Comparison of ENCODE assay signal across 9 cellular contexts in the genomic region with DNA sequence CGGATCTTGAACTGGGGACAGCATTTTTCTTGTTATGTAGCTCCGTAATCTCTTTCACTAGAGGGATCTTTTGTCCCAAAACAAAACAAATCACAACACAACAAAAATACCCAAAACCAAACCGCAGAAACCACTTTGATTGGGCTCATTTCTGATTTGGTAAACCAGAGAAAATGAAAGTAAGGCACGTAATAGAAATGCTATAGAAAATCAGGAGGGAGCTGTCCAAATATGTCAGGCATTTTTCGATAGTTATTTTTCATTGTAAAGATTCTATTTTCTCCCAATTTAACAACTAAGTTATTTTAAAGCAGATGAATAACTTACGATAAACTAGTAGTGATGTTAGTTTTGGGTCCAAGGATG. TPM values are rescaled to one million over a fixed set of nuclear protein-coding genes. Genes with fewer than 3 reads are reported as not detected.
A peak's percentile ranks its signal among the peaks of the same experiment; 100 is the strongest.
DNase-seq lines count a peak whose midpoint lies in the region; ATAC-seq and TF ChIP-seq lines count a peak whose summit lies in the region.
"Had no signal": no experiment of that assay in that cellular context is flagged by ENCODE, and none has a peak within 500 bp of the region (broad histone marks: within the 10 kb centered on the region; RNA-seq: fewer than 3 reads in every experiment).

No MANE protein-coding gene starts in this region.

- no peaks in the 10 kb centered on the region for H3K9me3 Mint-ChIP-seq in activated naive CD4-positive, alpha-beta T cell treated with anti-CD3 and anti-CD28 coated beads, Interleukin-2, amount 10 ng/mL, durations not matched to agents 7 days and 5 days
- peaks cover 0 to 3% of the 10 kb centered on the region in 2 donors for H3K9me3 Mint-ChIP-seq in activated naive CD4-positive, alpha-beta T cell treated with anti-CD3 and anti-CD28 coated beads, Interleukin-2, amount 50 U/mL, for 72 hours
- H3K9me3 Mint-ChIP-seq in type B pancreatic cell = no peaks in the 10 kb centered on the region

- DNase-seq in activated naive CD4-positive, alpha-beta T cell treated with anti-CD3 and anti-CD28 coated beads, Interleukin-2, amount 10 ng/mL, durations not matched to agents 7 days and 5 days = no peak
- DNase-seq in activated naive CD4-positive, alpha-beta T cell treated with anti-CD3 and anti-CD28 coated beads, Interleukin-2, amount 50 U/mL, for 72 hours (ENCODE audit: low spot score in 2 of 2) = no peak
- peak; percentile 22 for DNase-seq in astrocyte of the cerebellum (ENCODE audit: low read depth)
- DNase-seq in kidney glomerular epithelial cell (lab: John Stamatoyannopoulos, UW) = peak; percentile 30
- DNase-seq in type B pancreatic cell (ENCODE audit: extremely low spot score, unreplicated experiment) = no peak
- no peak for DNase-seq in NCI-H510A (lab: John Stamatoyannopoulos, UW)
- DNase-seq in NCI-H2107 (lab: John Stamatoyannopoulos, UW) = no peak
- DNase-seq: DND-41 had no signal

- in situ Hi-C loops in astrocyte of the cerebellum (cut with HindIII; ENCODE audit: low sequenced_read_pairs) = no loop called here

- peak overlapping the region; percentile 62 for H3K4me3 ChIP-seq in astrocyte of the cerebellum (ENCODE audit: low read depth, low read length)

- ATAC-seq in activated naive CD4-positive, alpha-beta T cell treated with anti-CD3 and anti-CD28 coated beads, Interleukin-2, amount 50 U/mL, for 72 hours = no peak
- no peak for ATAC-seq in GM19455 (IDR thresholded peaks at IDR 0.05; ENCODE audit: unreplicated experiment)

- H3K4me1 Mint-ChIP-seq in activated naive CD4-positive, alpha-beta T cell treated with anti-CD3 and anti-CD28 coated beads, Interleukin-2, amount 10 ng/mL, durations not matched to agents 7 days and 5 days = peaks cover 18% of the 10 kb centered on the region
- H3K4me1 Mint-ChIP-seq in type B pancreatic cell (ENCODE audit: unreplicated experiment) = peaks cover 11% of the 10 kb centered on the region

- H3K36me3 Mint-ChIP-seq in activated naive CD4-positive, alpha-beta T cell treated with anti-CD3 and anti-CD28 coated beads, Interleukin-2, amount 10 ng/mL, durations not matched to agents 7 days and 5 days = no peaks in the 10 kb centered on the region
- H3K36me3 Mint-ChIP-seq in activated naive CD4-positive, alpha-beta T cell treated with anti-CD3 and anti-CD28 coated beads, Interleukin-2, amount 50 U/mL, for 72 hours = peaks cover 4 to 5% of the 10 kb centered on the region in 2 donors
- H3K36me3 Mint-ChIP-seq in type B pancreatic cell = no peaks in the 10 kb centered on the region

- CTCF ChIA-PET in activated naive CD4-positive, alpha-beta T cell treated with anti-CD3 and anti-CD28 coated beads, Interleukin-2, amount 10 ng/mL, durations not matched to agents 7 days and 5 days (lab: Charles Lee) = no interaction called here

- no peak overlapping the region for H3K27ac Mint-ChIP-seq in activated naive CD4-positive, alpha-beta T cell treated with anti-CD3 and anti-CD28 coated beads, Interleukin-2, amount 10 ng/mL, durations not matched to agents 7 days and 5 days
- no peak overlapping the region for H3K27ac Mint-ChIP-seq in activated naive CD4-positive, alpha-beta T cell treated with anti-CD3 and anti-CD28 coated beads, Interleukin-2, amount 50 U/mL, for 72 hours
- peak overlapping the region; percentile 44 for H3K27ac Mint-ChIP-seq in type B pancreatic cell

- peak overlapping the region; percentile 62 for H3K4me3 Mint-ChIP-seq in activated naive CD4-positive, alpha-beta T cell treated with anti-CD3 and anti-CD28 coated beads, Interleukin-2, amount 10 ng/mL, durations not matched to agents 7 days and 5 days
- peak overlapping the region; percentile 89 for H3K4me3 Mint-ChIP-seq in type B pancreatic cell

- H3K27me3 Mint-ChIP-seq in activated naive CD4-positive, alpha-beta T cell treated with anti-CD3 and anti-CD28 coated beads, Interleukin-2, amount 10 ng/mL, durations not matched to agents 7 days and 5 days = peaks cover 30% of the 10 kb centered on the region
- peaks cover 44% of the 10 kb centered on the region for H3K27me3 Mint-ChIP-seq in type B pancreatic cell

- no peak for TF ChIP-seq CTCF in astrocyte of the cerebellum (IDR thresholded peaks at IDR 0.05; ENCODE audit: low read depth, low read length, missing control alignments)
- TF ChIP-seq CTCF in type B pancreatic cell (conservative IDR thresholded peaks at IDR 0.05) = no peak

RNA-seq across cellular contexts. Expression of a gene that starts 2.0 kb away (rescaled TPM):
- total RNA-seq in activated naive CD4-positive, alpha-beta T cell treated with anti-CD3 and anti-CD28 coated beads, Interleukin-2, amount 50 U/mL, for 72 hours = under 1 TPM in 1 of 2 donors, not detected in 1; 0.04 TPM
- total RNA-seq in type B pancreatic cell (ENCODE audit: low replicate concordance) = 4.7 and 6.2 TPM in 2 replicates

Comparison
In these comparisons a context has a peak if more than half of its experiments do, and no peak if none do; other contexts are left out.
1. DNase-seq: peak in astrocyte of the cerebellum (single experiment) and kidney glomerular epithelial cell (single experiment); none in activated naive CD4-positive, alpha-beta T cell treated with anti-CD3 and anti-CD28 coated beads, Interleukin-2, amount 10 ng/mL, durations not matched to agents 7 days and 5 days (single experiment), activated naive CD4-positive, alpha-beta T cell treated with anti-CD3 and anti-CD28 coated beads, Interleukin-2, amount 50 U/mL, for 72 hours (0 of 2), type B pancreatic cell (single experiment), NCI-H510A (single experiment) and NCI-H2107 (single experiment).